19 cellular contexts compared by ENCODE assay signal in the genomic region with DNA sequence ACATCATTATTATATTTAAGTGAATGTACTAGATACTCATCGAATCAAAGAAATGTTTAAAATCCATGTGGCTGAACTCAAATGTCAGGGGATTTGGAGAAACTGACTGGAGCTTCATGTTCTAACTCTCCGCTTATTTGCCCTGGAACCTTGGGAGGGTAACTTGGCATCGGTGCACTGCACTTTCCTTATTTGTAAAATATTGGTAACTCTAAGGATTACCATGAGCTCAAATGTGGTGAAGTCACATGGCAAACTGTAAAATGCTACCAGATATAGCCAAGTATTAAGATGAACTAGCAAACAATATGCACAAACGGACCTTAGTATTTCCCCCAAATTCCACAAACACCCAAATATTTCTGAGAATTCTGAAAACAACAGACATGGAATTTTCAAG.
DNase-seq lines count a peak whose midpoint lies in the region; ATAC-seq, FAIRE-seq and TF ChIP-seq lines count a peak whose summit lies in the region.
"Had no signal": no experiment of that assay in that cellular context is flagged by ENCODE, and none has a peak within 500 bp of the region (broad histone marks: within the 10 kb centered on the region; RNA-seq: fewer than 3 reads in every experiment).

No MANE protein-coding gene starts in this region.

- intact Hi-C loops in activated B cell treated with CpG ODN at 0.5 μM for 24 hours (cut with micrococcal nuclease) = loop anchor here (2.0 kb wide), 1 partner anchor 15 kb away; no protein-coding TSS in a partner anchor
- intact Hi-C loops in right lobe of liver (cut with DNase I) = no loop called here
- intact Hi-C loops in kidney (cut with DNase I) = no loop called here

- H3K4me3 ChIP-seq in fibroblast of lung (replicated peaks in 1 of 4; ENCODE audit: control extremely low read depth in 1 of 4, insufficient read depth in 1 of 4, low read depth in 3 of 4, low read length in 4 of 4) = no peak overlapping the region
- peak overlapping the region; percentile 5 for H3K4me3 ChIP-seq in thoracic aorta
- no peak overlapping the region for H3K4me3 ChIP-seq in right lobe of liver
- no peak overlapping the region for H3K4me3 ChIP-seq in kidney (ENCODE audit: low read length in 2 of 2)
- H3K4me3 ChIP-seq: SK-N-MC, testis had no signal

- H4K20me1 ChIP-seq in fibroblast of lung (ENCODE audit: control insufficient read depth, extremely low read depth, insufficient read depth, low read length) = no peaks in the 10 kb centered on the region

- H3K9me3 ChIP-seq in fibroblast of lung (ENCODE audit: control insufficient read depth, insufficient read depth, low read depth, low read length) = no peaks in the 10 kb centered on the region
- H3K9me3 ChIP-seq in thoracic aorta = no peaks in the 10 kb centered on the region
- no peaks in the 10 kb centered on the region for H3K9me3 ChIP-seq in right lobe of liver
- no peaks in the 10 kb centered on the region for H3K9me3 ChIP-seq in kidney (ENCODE audit: control insufficient read depth in 1 of 2, low read length in 2 of 2)
- H3K9me3 ChIP-seq: testis had no signal

- CTCF ChIA-PET in activated B cell treated with CpG ODN at 0.5 μM for 24 hours (lab: Charles Lee) = interaction anchor here (1.1 to 1.5 kb wide), 3 partner anchors 9 to 120 kb away, joined by 3 to 5 read pairs (median 3); no protein-coding TSS in a partner anchor

- ATAC-seq in activated T-cell treated with anti-CD3 and anti-CD28 coated beads, Interleukin-2, amount 50 U/mL, for 72 hours (replicated peaks in 1 of 2) = no peak
- ATAC-seq in activated B cell treated with CpG ODN at 0.5 μM for 24 hours (ENCODE audit: low read depth) (no peak), thoracic aorta (ENCODE audit: insufficient number of reproducible peaks, low FRiP score, low read depth) (no peak), right lobe of liver (no peak), HG03432 (IDR thresholded peaks at IDR 0.05; ENCODE audit: unreplicated experiment) (no peak)
- ATAC-seq: left cardiac atrium, PC-3 had no signal

- no peak for FAIRE-seq in kidney (lab: Jason Lieb, UNC)
- FAIRE-seq: astrocyte had no signal

- H3K4me2 ChIP-seq in fibroblast of lung (ENCODE audit: extremely low read depth, insufficient read depth, low read length) = peak overlapping the region; percentile 23

- H3K4me1 ChIP-seq in fibroblast of lung (ENCODE audit: control insufficient read depth, extremely low read depth, insufficient read depth, low read length) = peaks cover 36% of the 10 kb centered on the region
- peaks cover 53 to 86% of the 10 kb centered on the region in 2 donors for H3K4me1 ChIP-seq in thoracic aorta (ENCODE audit: control insufficient read depth in 1 of 2, low read depth in 2 of 2)
- peaks cover 0 to 5% (median 2%) of the 10 kb centered on the region in 4 donors for H3K4me1 ChIP-seq in right lobe of liver
- H3K4me1 ChIP-seq in kidney (ENCODE audit: control insufficient read depth in 1 of 2, insufficient read depth in 1 of 2, low read depth in 1 of 2, low read length in 2 of 2) = peaks cover 29 to 33% of the 10 kb centered on the region in 2 donors

- H3K27ac ChIP-seq in fibroblast of lung (ENCODE audit: insufficient read depth, low read length) (no peak overlapping the region), thoracic aorta (no peak overlapping the region), right lobe of liver (no peak overlapping the region), kidney (ENCODE audit: low read depth in 2 of 2, low read length in 2 of 2) (no peak overlapping the region)
- H3K27ac ChIP-seq: SK-N-MC, testis had no signal

- H3K4me3 Mint-ChIP-seq in activated T-cell treated with anti-CD3 and anti-CD28 coated beads, Interleukin-2, amount 50 U/mL, for 72 hours = peak overlapping the region; percentile 95
- no peak overlapping the region for H3K4me3 Mint-ChIP-seq in activated B cell treated with CpG ODN at 0.5 μM for 24 hours

- POLR2A ChIA-PET in activated B cell treated with CpG ODN at 0.5 μM for 24 hours (lab: Charles Lee) = interaction anchor here (0.9 to 12.7 kb wide), 10 partner anchors 8 to 223 kb away, joined by 3 to 221 read pairs (median 5); no protein-coding TSS in a partner anchor

- H3K4me1 Mint-ChIP-seq in activated T-cell treated with anti-CD3 and anti-CD28 coated beads, Interleukin-2, amount 50 U/mL, for 72 hours (ENCODE audit: low read depth) = peaks cover 95% of the 10 kb centered on the region
- H3K4me1 Mint-ChIP-seq in activated B cell treated with CpG ODN at 0.5 μM for 24 hours = peaks cover 100% of the 10 kb centered on the region

- H3K27me3 Mint-ChIP-seq in activated T-cell treated with anti-CD3 and anti-CD28 coated beads, Interleukin-2, amount 50 U/mL, for 72 hours (ENCODE audit: low read depth) = no peaks in the 10 kb centered on the region
- H3K27me3 Mint-ChIP-seq in activated B cell treated with CpG ODN at 0.5 μM for 24 hours = no peaks in the 10 kb centered on the region

- no peak overlapping the region for H2AFZ ChIP-seq in fibroblast of lung (ENCODE audit: low read length)

- H3K27ac Mint-ChIP-seq in activated T-cell treated with anti-CD3 and anti-CD28 coated beads, Interleukin-2, amount 50 U/mL, for 72 hours = peak overlapping the region; percentile 97
- peak overlapping the region; percentile 43 for H3K27ac Mint-ChIP-seq in activated B cell treated with CpG ODN at 0.5 μM for 24 hours
- H3K27ac Mint-ChIP-seq: progenitor cell of endocrine pancreas had no signal

- TF ChIP-seq POLR2A in right lobe of liver (IDR thresholded peaks at IDR 0.05) = no peak

- H3K9me3 Mint-ChIP-seq in activated T-cell treated with anti-CD3 and anti-CD28 coated beads, Interleukin-2, amount 50 U/mL, for 72 hours = no peaks in the 10 kb centered on the region
- H3K9me3 Mint-ChIP-seq in activated B cell treated with CpG ODN at 0.5 μM for 24 hours = no peaks in the 10 kb centered on the region

- H3K9ac ChIP-seq in fibroblast of lung (ENCODE audit: insufficient read depth, low read length) (no peak overlapping the region), kidney (ENCODE audit: low read length in 2 of 2) (no peak overlapping the region)

- WGBS in right lobe of liver (ENCODE audit: insufficient coverage, low coverage, low lambda C conversion rate, missing lambda C conversion rate) = 64% methylated on average over 4 of the region's 4 CpGs

- TF ChIP-seq CTCF in activated B cell treated with CpG ODN at 0.5 μM for 24 hours (IDR thresholded peaks at IDR 0.05) (no peak), fibroblast of lung (conservative IDR thresholded peaks at IDR 0.05 in 1 of 2, IDR thresholded peaks at IDR 0.05 in 1 of 2; ENCODE audit: low read depth in 1 of 2, low read length in 2 of 2) (no peak), thoracic aorta (IDR thresholded peaks at IDR 0.05) (no peak), right lobe of liver (IDR thresholded peaks at IDR 0.05) (no peak), kidney (IDR thresholded peaks at IDR 0.05; ENCODE audit: borderline replicate concordance, extremely low read depth, insufficient read depth) (no peak)

- H3K27me3 ChIP-seq in fibroblast of lung (ENCODE audit: control insufficient read depth, insufficient read depth, low read length) = no peaks in the 10 kb centered on the region
- no peaks in the 10 kb centered on the region for H3K27me3 ChIP-seq in thoracic aorta (replicated peaks; ENCODE audit: insufficient read depth)
- H3K27me3 ChIP-seq in right lobe of liver = no peaks in the 10 kb centered on the region
- H3K27me3 ChIP-seq: testis had no signal

- H3K36me3 ChIP-seq in fibroblast of lung (ENCODE audit: control insufficient read depth, insufficient read depth, low read length) (peaks cover 7% of the 10 kb centered on the region), thoracic aorta (peaks cover 2% of the 10 kb centered on the region), right lobe of liver (no peaks in the 10 kb centered on the region), kidney (ENCODE audit: control insufficient read depth in 1 of 2, insufficient read depth in 2 of 2, low read length in 2 of 2) (peaks cover 0 to 8% of the 10 kb centered on the region in 2 donors)

- H3K79me2 ChIP-seq in fibroblast of lung (ENCODE audit: control insufficient read depth, insufficient read depth, low read length) = peaks cover 89% of the 10 kb centered on the region

- no peak for DNase-seq in activated T-cell treated with anti-CD3 and anti-CD28 coated beads, Interleukin-2, amount 50 U/mL, for 72 hours
- DNase-seq in activated T-cell treated with anti-CD3 and anti-CD28 coated beads, Interleukin-2, amount 50 U/mL, for 48 hours = no peak
- DNase-seq in activated B cell treated with CpG ODN at 0.5 μM for 24 hours (no peak), fibroblast of lung (ENCODE audit: low read depth in 2 of 2) (no peak), thoracic aorta (ENCODE audit: low spot score) (no peak), right lobe of liver (no peak), kidney (no peak)
- DNase-seq: activated CD8-positive, alpha-beta memory T cell treated with anti-CD3 and anti-CD28 coated beads, Interleukin-2, amount 50 U/mL, for 4 hours; hypothalamus; left cardiac atrium; NCI-H187; NCI-H510A; PC-3; stimulated activated CD4-positive, alpha-beta T cell treated with anti-CD3 and anti-CD28 coated beads, Interleukin-15, amount 100 ng/mL, for 24 hours; testis had no signal

- peaks cover 55 to 80% of the 10 kb centered on the region in 2 donors for H3K36me3 Mint-ChIP-seq in activated T-cell treated with anti-CD3 and anti-CD28 coated beads, Interleukin-2, amount 50 U/mL, for 72 hours (ENCODE audit: insufficient read depth in 2 of 2)
- peaks cover 82% of the 10 kb centered on the region for H3K36me3 Mint-ChIP-seq in activated B cell treated with CpG ODN at 0.5 μM for 24 hours (ENCODE audit: low read depth)
